8 cellular contexts compared by ENCODE assay signal in genomic region chr19:12365094-12365371, GRCh38. TPM values are rescaled to one million over a fixed set of nuclear protein-coding genes. Genes with fewer than 3 reads are reported as not detected.
DNase-seq lines count a peak whose midpoint lies in the region; ATAC-seq and TF ChIP-seq lines count a peak whose summit lies in the region.

No MANE protein-coding gene starts in this region.

- H3K36me3 ChIP-seq in DOHH2 (ENCODE audit: control insufficient read depth, low read length): no peaks in the 10 kb centered on the region
- H3K36me3 ChIP-seq in parathyroid adenoma (ENCODE audit: control insufficient read depth, insufficient read depth, low read length): no peaks in the 10 kb centered on the region

- H3K27me3 ChIP-seq in DOHH2 (ENCODE audit: control insufficient read depth, low read length) (no peaks in the 10 kb centered on the region), parathyroid adenoma (ENCODE audit: control insufficient read depth, insufficient read depth, low read length) (no peaks in the 10 kb centered on the region)

- TF ChIP-seq CTCF in DOHH2 (IDR thresholded peaks at IDR 0.05; ENCODE audit: low read depth, low read length, poor library complexity, severe bottlenecking): no peak
- TF ChIP-seq CTCF in glutamatergic neuron (IDR thresholded peaks at IDR 0.05; ENCODE audit: partially characterized antibody, unreplicated experiment): no peak
- TF ChIP-seq CTCF in parathyroid adenoma (IDR thresholded peaks at IDR 0.05): no peak

- no peaks in the 10 kb centered on the region for H3K9me3 Mint-ChIP-seq in activated T-cell treated with anti-CD3 and anti-CD28 coated beads, Interleukin-2, amount 50 U/mL, for 4 hours
- H3K9me3 Mint-ChIP-seq in glutamatergic neuron (ENCODE audit: unreplicated experiment): peaks cover 11% of the 10 kb centered on the region

- H3K27ac Mint-ChIP-seq in glutamatergic neuron (ENCODE audit: unreplicated experiment): peak overlapping the region; percentile 64

- no peaks in the 10 kb centered on the region for H3K27me3 Mint-ChIP-seq in activated T-cell treated with anti-CD3 and anti-CD28 coated beads, Interleukin-2, amount 50 U/mL, for 4 hours (ENCODE audit: low read depth)
- H3K27me3 Mint-ChIP-seq in glutamatergic neuron (ENCODE audit: unreplicated experiment): peaks cover 9% of the 10 kb centered on the region

- peaks cover 20% of the 10 kb centered on the region for H3K4me1 Mint-ChIP-seq in activated T-cell treated with anti-CD3 and anti-CD28 coated beads, Interleukin-2, amount 50 U/mL, for 4 hours (ENCODE audit: low read depth)
- H3K4me1 Mint-ChIP-seq in glutamatergic neuron (ENCODE audit: low read depth, unreplicated experiment): peaks cover 2% of the 10 kb centered on the region

- peak overlapping the region; percentile 88 for H2AFZ ChIP-seq in parathyroid adenoma

- no peaks in the 10 kb centered on the region for H4K20me1 ChIP-seq in DOHH2 (ENCODE audit: control insufficient read depth, insufficient read depth, low read depth, low read length)

- H3K4me3 ChIP-seq in DOHH2 (ENCODE audit: low read length) (peak overlapping the region; percentile 74), parathyroid adenoma (ENCODE audit: low read depth, low read length) (peak overlapping the region; percentile 78)

- H3K4me2 ChIP-seq in DOHH2 (ENCODE audit: low read length) (peak overlapping the region; percentile 66), parathyroid adenoma (ENCODE audit: low read length) (peak overlapping the region; percentile 68)

- H3K9ac ChIP-seq in parathyroid adenoma: peak overlapping the region; percentile 58

- peak overlapping the region; percentile 85 for H3K4me3 Mint-ChIP-seq in activated T-cell treated with anti-CD3 and anti-CD28 coated beads, Interleukin-2, amount 50 U/mL, for 4 hours
- peak overlapping the region; percentile 87 for H3K4me3 Mint-ChIP-seq in glutamatergic neuron (ENCODE audit: unreplicated experiment)

- H3K9me3 ChIP-seq in DOHH2 (ENCODE audit: control insufficient read depth, insufficient read depth, low read length) (peaks cover 6% of the 10 kb centered on the region; the same call in 1 of the 2 replicates), parathyroid adenoma (ENCODE audit: control insufficient read depth, low read length) (no peaks in the 10 kb centered on the region)

- H3F3A ChIP-seq in DOHH2 (ENCODE audit: control insufficient read depth, insufficient read depth): 0 out of 2 replicates have a peak, but pooled peaks cover 2% of the 10 kb centered on the region

- no peaks in the 10 kb centered on the region for H3K9me2 ChIP-seq in DOHH2 (replicated peaks; ENCODE audit: control insufficient read depth, low read length)

- H3K27ac ChIP-seq in DOHH2 (ENCODE audit: low read depth, low read length) (no peak overlapping the region), parathyroid adenoma (peak overlapping the region; percentile 80)

- no peak for DNase-seq in activated T-cell treated with anti-CD3 and anti-CD28 coated beads, Interleukin-2, amount 50 U/mL, for 4 hours
- DNase-seq in glutamatergic neuron: no peak
- DNase-seq in ecto neural progenitor cell (ENCODE audit: low spot score): no peak

- H3K4me1 ChIP-seq in DOHH2 (ENCODE audit: control insufficient read depth, low read length) (peaks cover 13% of the 10 kb centered on the region), parathyroid adenoma (peaks cover 6% of the 10 kb centered on the region)

- H3K79me2 ChIP-seq in DOHH2 (ENCODE audit: control insufficient read depth, low read length) (peaks cover 6% of the 10 kb centered on the region; the same call in 1 of the 2 replicates), parathyroid adenoma (no peaks in the 10 kb centered on the region)

- peak; percentile 34 for ATAC-seq in HG02852 (IDR thresholded peaks at IDR 0.05; ENCODE audit: unreplicated experiment)
- peak; percentile 44 to 50 for ATAC-seq in activated T-cell treated with anti-CD3 and anti-CD28 coated beads, Interleukin-2, amount 50 U/mL, for 4 hours
- no peak for ATAC-seq in HG03565 (IDR thresholded peaks at IDR 0.05; ENCODE audit: unreplicated experiment)
- no peak for ATAC-seq in HG02938 (IDR thresholded peaks at IDR 0.05; ENCODE audit: unreplicated experiment)

- peaks cover 3% of the 10 kb centered on the region for H3K36me3 Mint-ChIP-seq in activated T-cell treated with anti-CD3 and anti-CD28 coated beads, Interleukin-2, amount 50 U/mL, for 4 hours (ENCODE audit: insufficient read depth)
- H3K36me3 Mint-ChIP-seq in glutamatergic neuron (ENCODE audit: unreplicated experiment): peaks cover 9% of the 10 kb centered on the region

RNA-seq across cellular contexts. Expression of gene ZNF442, which starts 0.5 kb away (rescaled TPM):
- under 1 TPM; 0.29 to 0.81 (median 0.73) TPM for total RNA-seq in activated T-cell treated with anti-CD3 and anti-CD28 coated beads, Interleukin-2, amount 50 U/mL, for 4 hours
- 1.2 TPM for total RNA-seq in glutamatergic neuron (ENCODE audit: unreplicated experiment)

RNA-seq across cellular contexts. Expression of gene ZNF563, which starts 31.6 kb away (rescaled TPM):
- 1 to 10 TPM; 1.3 to 1.6 (median 1.4) TPM for total RNA-seq in activated T-cell treated with anti-CD3 and anti-CD28 coated beads, Interleukin-2, amount 50 U/mL, for 4 hours
- 3.8 TPM for total RNA-seq in glutamatergic neuron (ENCODE audit: unreplicated experiment)

RNA-seq across cellular contexts. Expression of gene ZNF799, which starts 36.0 kb away (rescaled TPM):
- 1 to 10 TPM; 1.9 to 2.1 (median 2.0) TPM for total RNA-seq in activated T-cell treated with anti-CD3 and anti-CD28 coated beads, Interleukin-2, amount 50 U/mL, for 4 hours
- total RNA-seq in glutamatergic neuron (ENCODE audit: unreplicated experiment): 2.6 TPM

Comparison
In these comparisons a context has a peak if more than half of its experiments do, and no peak if none do; other contexts are left out.
1. ATAC-seq: peak in HG02852 (single experiment) and activated T-cell treated with anti-CD3 and anti-CD28 coated beads, Interleukin-2, amount 50 U/mL, for 4 hours (2 of 2); none in HG03565 (single experiment) and HG02938 (single experiment).